Comparison of ENCODE assay signal across 12 cellular contexts in the genomic region with DNA sequence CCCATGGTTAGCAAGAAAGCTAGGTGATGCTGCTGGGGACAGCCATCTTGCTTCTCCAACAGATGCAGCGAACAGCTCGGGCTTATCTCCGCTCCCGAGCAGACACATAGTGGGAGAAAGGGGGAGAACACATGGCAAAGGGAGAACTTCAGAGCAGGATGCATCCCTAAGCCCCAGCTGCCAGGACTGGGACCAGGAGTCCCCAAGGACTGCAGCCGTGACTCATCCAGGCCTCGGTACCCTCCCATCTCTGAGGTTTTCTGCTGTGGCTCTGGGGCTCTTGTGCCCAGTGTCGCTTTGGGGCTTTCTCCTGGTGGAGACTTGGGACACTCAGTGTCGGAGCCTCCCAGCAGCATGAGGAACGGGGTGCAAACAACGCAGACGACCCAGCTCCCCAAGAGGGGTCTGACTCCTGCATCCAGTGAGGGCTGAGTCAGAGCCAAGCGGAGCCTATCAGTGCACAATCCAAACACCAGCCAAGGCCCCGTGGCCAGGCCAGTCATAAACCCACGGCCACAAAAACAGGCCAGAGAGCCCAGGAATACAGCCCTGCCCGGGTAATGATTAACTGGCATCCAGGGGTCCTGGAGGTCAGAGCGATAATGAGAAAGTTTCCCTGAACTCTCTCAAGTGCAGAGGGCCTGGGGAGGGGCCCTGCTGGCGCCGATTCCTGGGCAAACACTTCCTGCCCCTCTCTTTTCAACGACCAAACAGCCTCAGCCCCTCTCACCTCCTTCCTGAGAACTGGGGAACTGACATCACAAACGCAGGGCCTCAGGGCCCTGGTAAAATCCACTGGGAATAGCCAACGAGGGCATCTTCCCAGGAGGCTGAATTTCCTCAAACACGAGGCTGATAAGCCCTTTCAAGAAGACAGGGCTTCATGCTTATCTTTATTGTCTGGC.
DNase-seq lines count a peak whose midpoint lies in the region; ATAC-seq and TF ChIP-seq lines count a peak whose summit lies in the region.
"Had no signal": no experiment of that assay in that cellular context is flagged by ENCODE, and none has a peak within 500 bp of the region (broad histone marks: within the 10 kb centered on the region; RNA-seq: fewer than 3 reads in every experiment).

No MANE protein-coding gene starts in this region.

- H3K9me3 Mint-ChIP-seq in glutamatergic neuron (ENCODE audit: unreplicated experiment): peaks cover 22% of the 10 kb centered on the region

- no TSS peak for BruUV-seq in mammary epithelial cell (replicated peaks; lab: Mats Ljungman, UMichigan)

- TF ChIP-seq CTCF in glutamatergic neuron (IDR thresholded peaks at IDR 0.05; ENCODE audit: partially characterized antibody, unreplicated experiment): no peak
- TF ChIP-seq CTCF in mammary epithelial cell (conservative IDR thresholded peaks at IDR 0.05 in 1 of 2, IDR thresholded peaks at IDR 0.05 in 1 of 2; ENCODE audit: extremely low read depth in 1 of 2, insufficient read depth in 1 of 2, low read depth in 1 of 2, low read length in 2 of 2): no peak

- H3K27me3 Mint-ChIP-seq in glutamatergic neuron (ENCODE audit: unreplicated experiment): peaks cover 20% of the 10 kb centered on the region

- POLR2A ChIA-PET in HEK293T (lab: Yijun Ruan, JAX): interaction anchor here (1.6 kb wide), 2 partner anchors 10 to 16 kb away, joined by 3 to 7 read pairs; no protein-coding TSS in a partner anchor

- no peak overlapping the region for H3K4me2 ChIP-seq in mammary epithelial cell (ENCODE audit: insufficient read depth, low read depth, low read length)
- H3K4me2 ChIP-seq: KMS-11 had no signal

- H3K36me3 Mint-ChIP-seq in glutamatergic neuron (ENCODE audit: unreplicated experiment): no peaks in the 10 kb centered on the region

- peak; percentile 42 for DNase-seq in EL
- peak; percentile 93 to 99 for DNase-seq in NCI-H524 (lab: John Stamatoyannopoulos, UW)
- DNase-seq in glutamatergic neuron: peak; percentile 46
- DNase-seq in renal cortical epithelial cell (ENCODE audit: low read depth): peak; percentile 69
- no peak for DNase-seq in HEK293T (ENCODE audit: extremely low spot score)
- DNase-seq in NCI-H2081 (lab: John Stamatoyannopoulos, UW): no peak
- DNase-seq in mammary epithelial cell: no peak
- DNase-seq: activated CD8-positive, alpha-beta memory T cell treated with anti-CD3 and anti-CD28 coated beads, Interleukin-2, amount 10 ng/mL, durations not matched to agents 7 days and 5 days; COR-L47; stimulated activated CD4-positive, alpha-beta T cell treated with anti-CD3 and anti-CD28 coated beads, Interleukin-4, amount 100 ng/mL, for 1 hour had no signal

- H3K27ac ChIP-seq in mammary epithelial cell (ENCODE audit: insufficient read depth, low read depth, low read length): no peak overlapping the region
- H3K27ac ChIP-seq: KMS-11 had no signal

- H4K20me1 ChIP-seq in mammary epithelial cell (ENCODE audit: insufficient read depth, low read length): no peaks in the 10 kb centered on the region

- H3K27me3 ChIP-seq in mammary epithelial cell (ENCODE audit: insufficient read depth, low read length): peaks cover 2% of the 10 kb centered on the region

- H3K4me1 Mint-ChIP-seq in glutamatergic neuron (ENCODE audit: low read depth, unreplicated experiment): peaks cover 46% of the 10 kb centered on the region

- intact Hi-C loops in mammary epithelial cell (cut with micrococcal nuclease): no loop called here

- no peak overlapping the region for H3K9ac ChIP-seq in mammary epithelial cell (ENCODE audit: insufficient read depth, low read length)
- H3K9ac ChIP-seq: KMS-11 had no signal

- no peaks in the 10 kb centered on the region for H3K4me1 ChIP-seq in mammary epithelial cell (ENCODE audit: insufficient read depth, low read length)

- H2AFZ ChIP-seq in mammary epithelial cell (ENCODE audit: low read depth, low read length): no peak overlapping the region

- peak overlapping the region; percentile 32 for H3K4me3 Mint-ChIP-seq in glutamatergic neuron (ENCODE audit: unreplicated experiment)
- H3K4me3 Mint-ChIP-seq: activated CD8-positive, alpha-beta memory T cell treated with anti-CD3 and anti-CD28 coated beads, Interleukin-2, amount 10 ng/mL, durations not matched to agents 7 days and 5 days had no signal

- H3K79me2 ChIP-seq in mammary epithelial cell (ENCODE audit: insufficient read depth, low read length): no peaks in the 10 kb centered on the region

- H3K27ac Mint-ChIP-seq in glutamatergic neuron (ENCODE audit: unreplicated experiment): peak overlapping the region; percentile 92
- H3K27ac Mint-ChIP-seq: activated CD8-positive, alpha-beta memory T cell treated with anti-CD3 and anti-CD28 coated beads, Interleukin-2, amount 10 ng/mL, durations not matched to agents 7 days and 5 days had no signal

- no peak overlapping the region for H3K4me3 ChIP-seq in mammary epithelial cell (replicated peaks in 1 of 3; ENCODE audit: insufficient read depth in 1 of 3, low read depth in 2 of 3, low read length in 3 of 3)

- 61% methylated on average over 17 of the region's 22 CpGs for WGBS in mammary epithelial cell (ENCODE audit: low coverage, missing lambda C conversion rate)

- in situ Hi-C loops in mammary epithelial cell (cut with MboI; ENCODE audit: low sequenced_read_pairs in 2 of 2): no loop called here

- dilution Hi-C loops in mammary epithelial cell (cut with HindIII; ENCODE audit: low sequenced_read_pairs): no loop called here

- CTCF ChIA-PET in HEK293T (lab: Yijun Ruan, JAX) (interaction anchor here (1.3 kb wide), 1 partner anchor 12 kb away, joined by 4 read pairs; no protein-coding TSS in a partner anchor), mammary epithelial cell (lab: Charles Lee; ENCODE audit: low non-redundant PET) (interaction anchor here (0.7 kb wide), 1 partner anchor 379 kb away, joined by 5 read pairs; no protein-coding TSS in a partner anchor)

- H3K9me3 ChIP-seq in mammary epithelial cell (replicated peaks; ENCODE audit: insufficient read depth, low read length): no peaks in the 10 kb centered on the region

- no peak for ATAC-seq in HG03108 (IDR thresholded peaks at IDR 0.05; ENCODE audit: unreplicated experiment)
- ATAC-seq: activated CD8-positive, alpha-beta memory T cell treated with anti-CD3 and anti-CD28 coated beads, Interleukin-2, amount 10 ng/mL, durations not matched to agents 7 days and 5 days had no signal

- no peaks in the 10 kb centered on the region for H3K36me3 ChIP-seq in mammary epithelial cell (ENCODE audit: insufficient read depth, low read length)

TF ChIP-seq in HEK293T, 16 proteins besides CTCF, POLR2A, EP300 and RAD21:
- no peak for TF ChIP-seq ELF4 (IDR thresholded peaks at IDR 0.05)
- TF ChIP-seq CTBP1 (IDR thresholded peaks at IDR 0.05; ENCODE audit: borderline replicate concordance): no peak
- TF ChIP-seq, protein P1, sequence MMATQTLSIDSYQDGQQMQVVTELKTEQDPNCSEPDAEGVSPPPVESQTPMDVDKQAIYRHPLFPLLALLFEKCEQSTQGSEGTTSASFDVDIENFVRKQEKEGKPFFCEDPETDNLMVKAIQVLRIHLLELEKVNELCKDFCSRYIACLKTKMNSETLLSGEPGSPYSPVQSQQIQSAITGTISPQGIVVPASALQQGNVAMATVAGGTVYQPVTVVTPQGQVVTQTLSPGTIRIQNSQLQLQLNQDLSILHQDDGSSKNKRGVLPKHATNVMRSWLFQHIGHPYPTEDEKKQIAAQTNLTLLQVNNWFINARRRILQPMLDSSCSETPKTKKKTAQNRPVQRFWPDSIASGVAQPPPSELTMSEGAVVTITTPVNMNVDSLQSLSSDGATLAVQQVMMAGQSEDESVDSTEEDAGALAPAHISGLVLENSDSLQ (IDR thresholded peaks at IDR 0.05): no peak

Comparison
In these comparisons a context has a peak if more than half of its experiments do, and no peak if none do; other contexts are left out.
1. DNase-seq: peak in EL (single experiment), NCI-H524 (2 of 2), glutamatergic neuron (single experiment) and renal cortical epithelial cell (single experiment); none in HEK293T (single experiment), NCI-H2081 (0 of 2) and mammary epithelial cell (single experiment).